ENCODE assay signal across 16 cellular contexts in genomic region chr11:60835472-60835871, GRCh38. TPM values are rescaled to one million over a fixed set of nuclear protein-coding genes. Genes with fewer than 3 reads are reported as not detected.
A peak's percentile ranks its signal among the peaks of the same experiment; 100 is the strongest.
DNase-seq lines count a peak whose midpoint lies in the region; ATAC-seq and TF ChIP-seq lines count a peak whose summit lies in the region.
"Had no signal": no experiment of that assay in that cellular context is flagged by ENCODE, and none has a peak within 500 bp of the region (broad histone marks: within the 10 kb centered on the region; RNA-seq: fewer than 3 reads in every experiment).

No MANE protein-coding gene starts in this region.

- no peak for ATAC-seq in HG03342 (IDR thresholded peaks at IDR 0.05; ENCODE audit: unreplicated experiment)
- ATAC-seq: activated CD4-positive, alpha-beta T cell treated with anti-CD3 and anti-CD28 coated beads for 36 hours; stimulated activated naive CD8-positive, alpha-beta T cell treated with anti-CD3 and anti-CD28 coated beads, Interleukin-15, Interleukin-2, amounts not matched to agents 100 U/mL and 50 U/mL, for 24 hours had no signal

- H3K9me3 ChIP-seq in prostate gland = no peaks in the 10 kb centered on the region
- H3K9me3 ChIP-seq: esophagus squamous epithelium, Peyer's patch, vagina had no signal

- no peaks in the 10 kb centered on the region for H3K36me3 ChIP-seq in prostate gland
- H3K36me3 ChIP-seq: esophagus squamous epithelium, Peyer's patch, vagina had no signal

- intact Hi-C loops in prostate gland (cut with DNase I) = loop anchor here (5.0 kb wide), 1 partner anchor 292 kb away; no protein-coding TSS in a partner anchor

- peak overlapping the region; percentile 73 for H3K27ac ChIP-seq in epithelial cell of prostate
- peak overlapping the region; percentile 82 to 83 for H3K27ac ChIP-seq in prostate gland
- H3K27ac ChIP-seq: Peyer's patch, vagina had no signal

- TF ChIP-seq POLR2A in prostate gland (IDR thresholded peaks at IDR 0.05) = no peak

- no peaks in the 10 kb centered on the region for H3K27me3 ChIP-seq in prostate gland (replicated peaks; ENCODE audit: insufficient read depth)
- H3K27me3 ChIP-seq: Peyer's patch, vagina had no signal

- no peaks in the 10 kb centered on the region for H3K4me1 ChIP-seq in prostate gland (replicated peaks)
- H3K4me1 ChIP-seq: vagina had no signal

- WGBS in prostate gland = 79% methylated on average over 3 of the region's 3 CpGs

- no peak overlapping the region for H3K4me3 ChIP-seq in prostate gland
- H3K4me3 ChIP-seq: esophagus squamous epithelium, Peyer's patch, vagina had no signal

- DNase-seq in SKM-1 treated with dmso at 0.1 percent for 144 hours (lab: John Stamatoyannopoulos, UW; ENCODE audit: unreplicated experiment) = peak; percentile 20
- no peak for DNase-seq in SKM-1 (lab: John Stamatoyannopoulos, UW; ENCODE audit: unreplicated experiment)
- DNase-seq in NOMO-1 (lab: John Stamatoyannopoulos, UW; ENCODE audit: unreplicated experiment in 2 of 2) = peak; percentile 6 to 67
- no peak for DNase-seq in epithelial cell of prostate (ENCODE audit: low read depth, low spot score)
- no peak for DNase-seq in prostate gland (ENCODE audit: low spot score)
- DNase-seq in GM20000 (ENCODE audit: low spot score) = no peak
- no peak for DNase-seq in DMS53 treated with DMSO at 0.1 percent for 48 hours (lab: John Stamatoyannopoulos, UW; ENCODE audit: unreplicated experiment)
- DNase-seq: activated CD4-positive, alpha-beta T cell treated with anti-CD3 and anti-CD28 coated beads for 36 hours; activated T-cell treated with anti-CD3 and anti-CD28 coated beads, Interleukin-2, amount 50 U/mL, for 1 hour; esophagus squamous epithelium; nephron progenitor cell; Peyer's patch; stimulated activated naive CD8-positive, alpha-beta T cell treated with anti-CD3 and anti-CD28 coated beads, Interleukin-15, Interleukin-2, amounts not matched to agents 100 U/mL and 50 U/mL, for 24 hours had no signal

- TF ChIP-seq CTCF in prostate gland (IDR thresholded peaks at IDR 0.05) (no peak), GM20000 (IDR thresholded peaks at IDR 0.05; ENCODE audit: extremely low read depth, missing control alignments) (no peak)

RNA-seq across cellular contexts. Expression of gene CCDC86, which starts 6.4 kb away (rescaled TPM):
- total RNA-seq in prostate gland = 10 to 100 TPM; 48.7 to 56.7 TPM

RNA-seq across cellular contexts. Expression of gene PTGDR2, which starts 20.3 kb away (rescaled TPM):
- under 1 TPM; 0.34 to 0.46 TPM for total RNA-seq in prostate gland

RNA-seq across cellular contexts. Expression of gene ZP1, which starts 31.9 kb away (rescaled TPM):
- under 1 TPM; 0.68 to 0.80 TPM for total RNA-seq in prostate gland
- total RNA-seq: activated CD4-positive, alpha-beta T cell treated with anti-CD3 and anti-CD28 coated beads for 36 hours; esophagus squamous epithelium; vagina had no signal

RNA-seq across cellular contexts. Expression of gene MS4A10, which starts 50.3 kb away (rescaled TPM):
- total RNA-seq in prostate gland = under 1 TPM in 1 of 2 donors, not detected in 1; 0.45 TPM
- total RNA-seq: activated CD4-positive, alpha-beta T cell treated with anti-CD3 and anti-CD28 coated beads for 36 hours; esophagus squamous epithelium; lower leg skin; vagina had no signal

Comparison
In these comparisons a context has a peak if more than half of its experiments do, and no peak if none do; other contexts are left out.
1. DNase-seq: peak in SKM-1 treated with dmso at 0.1 percent for 144 hours (single experiment) and NOMO-1 (2 of 2); none in SKM-1 (single experiment), epithelial cell of prostate (single experiment), prostate gland (single experiment), GM20000 (single experiment) and DMS53 treated with DMSO at 0.1 percent for 48 hours (single experiment).